1 cellular context compared by ENCODE assay signal in genomic region chr11:61841636-61842332, GRCh38.
A peak's percentile ranks its signal among the peaks of the same experiment; 100 is the strongest.
TF ChIP-seq lines count a peak whose summit lies in the region.

No MANE protein-coding gene starts in this region.

TF ChIP-seq in K562, 482 proteins besides CTCF, POLR2A, EP300 and RAD21 (continued from another document and continues in another):
- TF ChIP-seq DEAF1 (CRISPR knock-in tag; IDR thresholded peaks at IDR 0.05), result no peak
- no peak for TF ChIP-seq THRAP3 (IDR thresholded peaks at IDR 0.05; ENCODE audit: borderline replicate concordance)
- peak; percentile 88 for TF ChIP-seq NFIC (IDR thresholded peaks at IDR 0.05)
- no peak; the same call in 1 of the 2 replicates for TF ChIP-seq ZNF75A (CRISPR knock-in tag; IDR thresholded peaks at IDR 0.05)
- no peak for TF ChIP-seq HNRNPLL (IDR thresholded peaks at IDR 0.05; ENCODE audit: low read depth, low read length, poor library complexity, severe bottlenecking)
- TF ChIP-seq EP400 (IDR thresholded peaks at IDR 0.05), result peak; percentile 72
- TF ChIP-seq ZNF79 (CRISPR knock-in tag; IDR thresholded peaks at IDR 0.05; ENCODE audit: low read depth), result peak; percentile 56; the same call in 1 of the 2 replicates
- no peak for TF ChIP-seq ZNF140 (CRISPR knock-in tag; IDR thresholded peaks at IDR 0.05)
- no peak for TF ChIP-seq SIRT6 (IDR thresholded peaks at IDR 0.05; ENCODE audit: low read depth, low read length)
- TF ChIP-seq ZNF766 (CRISPR knock-in tag; conservative IDR thresholded peaks at IDR 0.05), result peak; percentile 87
- no peak for TF ChIP-seq ZFP1 (CRISPR knock-in tag; IDR thresholded peaks at IDR 0.05)
- TF ChIP-seq ZBTB17 (CRISPR knock-in tag; IDR thresholded peaks at IDR 0.05), result peak; percentile 45
- no peak for TF ChIP-seq COPS2 (conservative IDR thresholded peaks at IDR 0.05)
- peak in 1 of 2 experiments; percentile 78; a peak in 1 of 4 replicates for TF ChIP-seq ETV6 (IDR thresholded peaks at IDR 0.05; ENCODE audit: borderline replicate concordance in 1 of 2, low read depth in 2 of 2, low read length in 1 of 2)
- TF ChIP-seq ETV6 (CRISPR knock-in tag; IDR thresholded peaks at IDR 0.05; ENCODE audit: borderline replicate concordance), result no peak
- TF ChIP-seq TAL1 (IDR thresholded peaks at IDR 0.05), result peak; percentile 88
- no peak for TF ChIP-seq SP2 (IDR thresholded peaks at IDR 0.05; ENCODE audit: extremely low read depth, low read depth, low read length, poor library complexity, severe bottlenecking)
- no peak for TF ChIP-seq EGR1 (conservative IDR thresholded peaks at IDR 0.05)
- no peak for TF ChIP-seq RBM25 (IDR thresholded peaks at IDR 0.05; ENCODE audit: low read depth, low read length, severe bottlenecking)
- peak; percentile 95 for TF ChIP-seq ARID1B (IDR thresholded peaks at IDR 0.05)
- TF ChIP-seq SMAD4 (CRISPR knock-in tag; conservative IDR thresholded peaks at IDR 0.05), result peak; percentile 80
- no peak for TF ChIP-seq SNIP1 (IDR thresholded peaks at IDR 0.05; ENCODE audit: low read depth)
- no peak for TF ChIP-seq ZNF224 (CRISPR knock-in tag; IDR thresholded peaks at IDR 0.05)
- no peak for TF ChIP-seq ZFP30 (CRISPR knock-in tag; IDR thresholded peaks at IDR 0.05; ENCODE audit: borderline replicate concordance)
- TF ChIP-seq FOXA1 (IDR thresholded peaks at IDR 0.05; ENCODE audit: borderline replicate concordance), result no peak
- TF ChIP-seq MAFG (tag; conservative IDR thresholded peaks at IDR 0.05), result peak; percentile 81
- TF ChIP-seq CSDE1 (IDR thresholded peaks at IDR 0.05), result no peak; a peak in 1 of 4 replicates
- TF ChIP-seq, protein P1, sequence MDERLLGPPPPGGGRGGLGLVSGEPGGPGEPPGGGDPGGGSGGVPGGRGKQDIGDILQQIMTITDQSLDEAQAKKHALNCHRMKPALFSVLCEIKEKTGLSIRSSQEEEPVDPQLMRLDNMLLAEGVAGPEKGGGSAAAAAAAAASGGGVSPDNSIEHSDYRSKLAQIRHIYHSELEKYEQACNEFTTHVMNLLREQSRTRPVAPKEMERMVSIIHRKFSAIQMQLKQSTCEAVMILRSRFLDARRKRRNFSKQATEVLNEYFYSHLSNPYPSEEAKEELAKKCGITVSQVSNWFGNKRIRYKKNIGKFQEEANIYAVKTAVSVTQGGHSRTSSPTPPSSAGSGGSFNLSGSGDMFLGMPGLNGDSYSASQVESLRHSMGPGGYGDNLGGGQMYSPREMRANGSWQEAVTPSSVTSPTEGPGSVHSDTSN (CRISPR knock-in tag; IDR thresholded peaks at IDR 0.05; ENCODE audit: low read depth), result no peak
- TF ChIP-seq, protein P1 (tag; conservative IDR thresholded peaks at IDR 0.05; ENCODE audit: low read depth), result peak; percentile 60
- no peak for TF ChIP-seq CEBPG (CRISPR knock-in tag; IDR thresholded peaks at IDR 0.05)
- TF ChIP-seq CEBPG (tag; conservative IDR thresholded peaks at IDR 0.05 in 1 of 2, IDR thresholded peaks at IDR 0.05 in 1 of 2), result no peak
- TF ChIP-seq FOXA3 (CRISPR knock-in tag; conservative IDR thresholded peaks at IDR 0.05 in 1 of 2, IDR thresholded peaks at IDR 0.05 in 1 of 2), result 0 out of 4 replicates have a peak, but pooled peaks of 1 of the 2 experiments have one; percentile 11
- no peak for TF ChIP-seq RHOXF2B (CRISPR knock-in tag; conservative IDR thresholded peaks at IDR 0.05)
- peak; percentile 72 for TF ChIP-seq ELF1 (tag; IDR thresholded peaks at IDR 0.05)
- 0 out of 4 replicates have a peak, but pooled peaks of 1 of the 2 experiments have one; percentile 48 for TF ChIP-seq SIN3A (IDR thresholded peaks at IDR 0.05; ENCODE audit: borderline replicate concordance in 2 of 2, control insufficient read depth in 1 of 2, low read depth in 2 of 2, low read length in 2 of 2)
- peak; percentile 53; the same call in 1 of the 2 replicates for TF ChIP-seq NFATC3 (IDR thresholded peaks at IDR 0.05)
- TF ChIP-seq, protein P2, sequence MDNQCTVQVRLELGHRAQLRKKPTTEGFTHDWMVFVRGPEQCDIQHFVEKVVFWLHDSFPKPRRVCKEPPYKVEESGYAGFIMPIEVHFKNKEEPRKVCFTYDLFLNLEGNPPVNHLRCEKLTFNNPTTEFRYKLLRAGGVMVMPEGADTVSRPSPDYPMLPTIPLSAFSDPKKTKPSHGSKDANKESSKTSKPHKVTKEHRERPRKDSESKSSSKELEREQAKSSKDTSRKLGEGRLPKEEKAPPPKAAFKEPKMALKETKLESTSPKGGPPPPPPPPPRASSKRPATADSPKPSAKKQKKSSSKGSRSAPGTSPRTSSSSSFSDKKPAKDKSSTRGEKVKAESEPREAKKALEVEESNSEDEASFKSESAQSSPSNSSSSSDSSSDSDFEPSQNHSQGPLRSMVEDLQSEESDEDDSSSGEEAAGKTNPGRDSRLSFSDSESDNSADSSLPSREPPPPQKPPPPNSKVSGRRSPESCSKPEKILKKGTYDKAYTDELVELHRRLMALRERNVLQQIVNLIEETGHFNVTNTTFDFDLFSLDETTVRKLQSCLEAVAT (IDR thresholded peaks at IDR 0.05), result peak in 1 of 2 experiments; percentile 67; a peak in 1 of 4 replicates
- TF ChIP-seq SLC30A9 (CRISPR knock-in tag; IDR thresholded peaks at IDR 0.05), result no peak
- TF ChIP-seq POLR3G (IDR thresholded peaks at IDR 0.05; ENCODE audit: extremely low read depth, insufficient read length, insufficient replicate concordance), result no peak
- TF ChIP-seq RAD51 (IDR thresholded peaks at IDR 0.05; ENCODE audit: borderline replicate concordance, low read depth), result peak; percentile 52; the same call in 1 of the 2 replicates
- TF ChIP-seq CREB1 (IDR thresholded peaks at IDR 0.05), result 0 out of 2 replicates have a peak, but pooled peaks have one; percentile 31
- TF ChIP-seq CREB1 (CRISPR knock-in tag; IDR thresholded peaks at IDR 0.05), result no peak
- no peak for TF ChIP-seq ZNF398 (CRISPR knock-in tag; IDR thresholded peaks at IDR 0.05)
- no peak for TF ChIP-seq HDGF (IDR thresholded peaks at IDR 0.05)
- TF ChIP-seq ZKSCAN8 (CRISPR knock-in tag; IDR thresholded peaks at IDR 0.05), result peak; percentile 66
- no peak for TF ChIP-seq GTF2A2 (tag; IDR thresholded peaks at IDR 0.05)
- TF ChIP-seq ELF4 (CRISPR knock-in tag; IDR thresholded peaks at IDR 0.05), result peak; percentile 68; the same call in 1 of the 2 replicates
- peak; percentile 85; the same call in 1 of the 2 replicates for TF ChIP-seq ARID3A (IDR thresholded peaks at IDR 0.05; ENCODE audit: borderline replicate concordance, low read depth, low read length)
- peak; percentile 64; the same call in 1 of the 2 replicates for TF ChIP-seq ZNF197 (CRISPR knock-in tag; IDR thresholded peaks at IDR 0.05; ENCODE audit: low read depth)
- TF ChIP-seq ZNF551 (CRISPR knock-in tag; IDR thresholded peaks at IDR 0.05), result no peak
- no peak for TF ChIP-seq CGGBP1 (CRISPR knock-in tag; IDR thresholded peaks at IDR 0.05)
- no peak for TF ChIP-seq SAP30 (IDR thresholded peaks at IDR 0.05; ENCODE audit: borderline replicate concordance, insufficient read depth, low read depth, low read length, poor library complexity, severe bottlenecking)
- TF ChIP-seq KDM4B (IDR thresholded peaks at IDR 0.05; ENCODE audit: borderline replicate concordance in 2 of 2, low read depth in 1 of 2), result peak in 1 of 2 experiments; percentile 76; a peak in 2 of 4 replicates
- peak; percentile 88 for TF ChIP-seq MTA3 (IDR thresholded peaks at IDR 0.05; ENCODE audit: borderline replicate concordance)
- no peak for TF ChIP-seq ZNF217 (CRISPR knock-in tag; IDR thresholded peaks at IDR 0.05)
- peak; percentile 39; the same call in 1 of the 2 replicates for TF ChIP-seq MAFK (IDR thresholded peaks at IDR 0.05; ENCODE audit: low read length)
- TF ChIP-seq, protein P3, sequence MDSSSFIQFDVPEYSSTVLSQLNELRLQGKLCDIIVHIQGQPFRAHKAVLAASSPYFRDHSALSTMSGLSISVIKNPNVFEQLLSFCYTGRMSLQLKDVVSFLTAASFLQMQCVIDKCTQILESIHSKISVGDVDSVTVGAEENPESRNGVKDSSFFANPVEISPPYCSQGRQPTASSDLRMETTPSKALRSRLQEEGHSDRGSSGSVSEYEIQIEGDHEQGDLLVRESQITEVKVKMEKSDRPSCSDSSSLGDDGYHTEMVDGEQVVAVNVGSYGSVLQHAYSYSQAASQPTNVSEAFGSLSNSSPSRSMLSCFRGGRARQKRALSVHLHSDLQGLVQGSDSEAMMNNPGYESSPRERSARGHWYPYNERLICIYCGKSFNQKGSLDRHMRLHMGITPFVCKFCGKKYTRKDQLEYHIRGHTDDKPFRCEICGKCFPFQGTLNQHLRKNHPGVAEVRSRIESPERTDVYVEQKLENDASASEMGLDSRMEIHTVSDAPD (CRISPR knock-in tag; IDR thresholded peaks at IDR 0.05), result no peak
- no peak for TF ChIP-seq NR2F6 (CRISPR knock-in tag; IDR thresholded peaks at IDR 0.05)
- peak; percentile 89 for TF ChIP-seq SOX6 (IDR thresholded peaks at IDR 0.05)
- no peak for TF ChIP-seq MCM7 (IDR thresholded peaks at IDR 0.05)
- 0 out of 2 replicates have a peak, but pooled peaks have one; percentile 29 for TF ChIP-seq POLR2G (IDR thresholded peaks at IDR 0.05; ENCODE audit: low read depth, low read length)
- TF ChIP-seq PYGO2 (tag; IDR thresholded peaks at IDR 0.05), result peak; percentile 23; the same call in 1 of the 2 replicates
- TF ChIP-seq, protein P4, sequence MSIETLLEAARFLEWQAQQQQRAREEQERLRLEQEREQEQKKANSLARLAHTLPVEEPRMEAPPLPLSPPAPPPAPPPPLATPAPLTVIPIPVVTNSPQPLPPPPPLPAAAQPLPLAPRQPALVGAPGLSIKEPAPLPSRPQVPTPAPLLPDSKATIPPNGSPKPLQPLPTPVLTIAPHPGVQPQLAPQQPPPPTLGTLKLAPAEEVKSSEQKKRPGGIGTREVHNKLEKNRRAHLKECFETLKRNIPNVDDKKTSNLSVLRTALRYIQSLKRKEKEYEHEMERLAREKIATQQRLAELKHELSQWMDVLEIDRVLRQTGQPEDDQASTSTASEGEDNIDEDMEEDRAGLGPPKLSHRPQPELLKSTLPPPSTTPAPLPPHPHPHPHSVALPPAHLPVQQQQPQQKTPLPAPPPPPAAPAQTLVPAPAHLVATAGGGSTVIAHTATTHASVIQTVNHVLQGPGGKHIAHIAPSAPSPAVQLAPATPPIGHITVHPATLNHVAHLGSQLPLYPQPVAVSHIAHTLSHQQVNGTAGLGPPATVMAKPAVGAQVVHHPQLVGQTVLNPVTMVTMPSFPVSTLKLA (conservative IDR thresholded peaks at IDR 0.05), result peak; percentile 49 to 82
- TF ChIP-seq, protein P5, sequence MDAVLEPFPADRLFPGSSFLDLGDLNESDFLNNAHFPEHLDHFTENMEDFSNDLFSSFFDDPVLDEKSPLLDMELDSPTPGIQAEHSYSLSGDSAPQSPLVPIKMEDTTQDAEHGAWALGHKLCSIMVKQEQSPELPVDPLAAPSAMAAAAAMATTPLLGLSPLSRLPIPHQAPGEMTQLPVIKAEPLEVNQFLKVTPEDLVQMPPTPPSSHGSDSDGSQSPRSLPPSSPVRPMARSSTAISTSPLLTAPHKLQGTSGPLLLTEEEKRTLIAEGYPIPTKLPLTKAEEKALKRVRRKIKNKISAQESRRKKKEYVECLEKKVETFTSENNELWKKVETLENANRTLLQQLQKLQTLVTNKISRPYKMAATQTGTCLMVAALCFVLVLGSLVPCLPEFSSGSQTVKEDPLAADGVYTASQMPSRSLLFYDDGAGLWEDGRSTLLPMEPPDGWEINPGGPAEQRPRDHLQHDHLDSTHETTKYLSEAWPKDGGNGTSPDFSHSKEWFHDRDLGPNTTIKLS (IDR thresholded peaks at IDR 0.05; ENCODE audit: borderline replicate concordance, low read depth), result no peak
- no peak for TF ChIP-seq HDAC8 (tag; IDR thresholded peaks at IDR 0.05)
